Comparison of ENCODE assay signal across 1 cellular context in genomic region chr3:137172703-137173102, GRCh38.
TF ChIP-seq lines count a peak whose summit lies in the region.

No MANE protein-coding gene starts in this region.

TF ChIP-seq in WTC11, 78 proteins besides CTCF, POLR2A, EP300 and RAD21 (continued from another document):
- TF ChIP-seq, protein P1, sequence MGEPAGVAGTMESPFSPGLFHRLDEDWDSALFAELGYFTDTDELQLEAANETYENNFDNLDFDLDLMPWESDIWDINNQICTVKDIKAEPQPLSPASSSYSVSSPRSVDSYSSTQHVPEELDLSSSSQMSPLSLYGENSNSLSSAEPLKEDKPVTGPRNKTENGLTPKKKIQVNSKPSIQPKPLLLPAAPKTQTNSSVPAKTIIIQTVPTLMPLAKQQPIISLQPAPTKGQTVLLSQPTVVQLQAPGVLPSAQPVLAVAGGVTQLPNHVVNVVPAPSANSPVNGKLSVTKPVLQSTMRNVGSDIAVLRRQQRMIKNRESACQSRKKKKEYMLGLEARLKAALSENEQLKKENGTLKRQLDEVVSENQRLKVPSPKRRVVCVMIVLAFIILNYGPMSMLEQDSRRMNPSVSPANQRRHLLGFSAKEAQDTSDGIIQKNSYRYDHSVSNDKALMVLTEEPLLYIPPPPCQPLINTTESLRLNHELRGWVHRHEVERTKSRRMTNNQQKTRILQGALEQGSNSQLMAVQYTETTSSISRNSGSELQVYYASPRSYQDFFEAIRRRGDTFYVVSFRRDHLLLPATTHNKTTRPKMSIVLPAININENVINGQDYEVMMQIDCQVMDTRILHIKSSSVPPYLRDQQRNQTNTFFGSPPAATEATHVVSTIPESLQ (CRISPR knock-in tag; IDR thresholded peaks at IDR 0.05), result no peak
- TF ChIP-seq, protein P2, sequence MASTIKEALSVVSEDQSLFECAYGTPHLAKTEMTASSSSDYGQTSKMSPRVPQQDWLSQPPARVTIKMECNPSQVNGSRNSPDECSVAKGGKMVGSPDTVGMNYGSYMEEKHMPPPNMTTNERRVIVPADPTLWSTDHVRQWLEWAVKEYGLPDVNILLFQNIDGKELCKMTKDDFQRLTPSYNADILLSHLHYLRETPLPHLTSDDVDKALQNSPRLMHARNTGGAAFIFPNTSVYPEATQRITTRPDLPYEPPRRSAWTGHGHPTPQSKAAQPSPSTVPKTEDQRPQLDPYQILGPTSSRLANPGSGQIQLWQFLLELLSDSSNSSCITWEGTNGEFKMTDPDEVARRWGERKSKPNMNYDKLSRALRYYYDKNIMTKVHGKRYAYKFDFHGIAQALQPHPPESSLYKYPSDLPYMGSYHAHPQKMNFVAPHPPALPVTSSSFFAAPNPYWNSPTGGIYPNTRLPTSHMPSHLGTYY (CRISPR knock-in tag; IDR thresholded peaks at IDR 0.05), result no peak
